ENCODE assay signal across 12 cellular contexts in the genomic region with DNA sequence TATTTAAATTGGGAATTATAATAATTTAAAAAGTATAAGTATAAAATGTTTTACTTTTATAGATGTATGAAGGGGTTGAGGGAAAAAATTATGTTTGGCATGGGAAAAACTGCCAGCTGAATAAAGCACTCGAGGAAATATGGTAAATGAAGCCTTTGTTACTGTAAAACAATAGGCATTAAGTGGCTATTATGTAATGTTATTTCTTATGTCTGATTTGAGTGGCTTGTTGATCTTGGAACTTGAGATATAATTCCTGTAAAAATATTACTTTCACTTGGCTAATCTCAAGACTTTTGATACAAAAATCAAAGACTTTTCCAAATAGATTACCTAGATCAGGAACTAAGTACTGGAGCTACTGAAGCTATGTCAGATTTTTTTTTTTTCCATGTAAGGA.
"Had no signal": no experiment of that assay in that cellular context is flagged by ENCODE, and none has a peak within 500 bp of the region (broad histone marks: within the 10 kb centered on the region; RNA-seq: fewer than 3 reads in every experiment).

No MANE protein-coding gene starts in this region.

- H3K27ac ChIP-seq: brain microvascular endothelial cell had no signal

- H3K27me3 ChIP-seq: brain microvascular endothelial cell, tibial nerve had no signal

- ATAC-seq: naive thymus-derived CD4-positive, alpha-beta T cell; sciatic nerve; stimulated activated naive CD8-positive, alpha-beta T cell treated with anti-CD3 and anti-CD28 coated beads, Interleukin-15, amount 100 ng/mL, for 72 hours had no signal

- FAIRE-seq: endometrium had no signal

- H3K36me3 ChIP-seq: brain microvascular endothelial cell, tibial nerve had no signal

- H3K4me3 Mint-ChIP-seq: naive thymus-derived CD4-positive, alpha-beta T cell; stimulated activated naive CD8-positive, alpha-beta T cell treated with anti-CD3 and anti-CD28 coated beads, Interleukin-15, amount 100 ng/mL, for 72 hours had no signal

- H3K9me3 Mint-ChIP-seq: naive thymus-derived CD4-positive, alpha-beta T cell; stimulated activated naive CD8-positive, alpha-beta T cell treated with anti-CD3 and anti-CD28 coated beads, Interleukin-15, amount 100 ng/mL, for 72 hours had no signal

- H3K9me3 ChIP-seq: tibial nerve had no signal

- DNase-seq: activated CD4-positive, alpha-beta T cell treated with anti-CD3 and anti-CD28 coated beads, Interleukin-2, amount 50 U/mL, for 1 hour; activated naive CD4-positive, alpha-beta T cell treated with anti-CD3 and anti-CD28 coated beads, Interleukin-2, amount 50 U/mL, for 16 hours; activated T-cell treated with anti-CD3 and anti-CD28 coated beads for 4 hours; brain microvascular endothelial cell; hypothalamus; naive thymus-derived CD4-positive, alpha-beta T cell; stimulated activated CD4-positive, alpha-beta T cell treated with anti-CD3 and anti-CD28 coated beads, Interleukin-4, amount 100 ng/mL, for 1 hour; stimulated activated naive CD8-positive, alpha-beta T cell treated with anti-CD3 and anti-CD28 coated beads, Interleukin-15, amount 100 ng/mL, for 72 hours had no signal

- H3K27me3 Mint-ChIP-seq: naive thymus-derived CD4-positive, alpha-beta T cell; stimulated activated naive CD8-positive, alpha-beta T cell treated with anti-CD3 and anti-CD28 coated beads, Interleukin-15, amount 100 ng/mL, for 72 hours had no signal

- H3K27ac Mint-ChIP-seq: stimulated activated naive CD8-positive, alpha-beta T cell treated with anti-CD3 and anti-CD28 coated beads, Interleukin-15, amount 100 ng/mL, for 72 hours had no signal

- H3K4me3 ChIP-seq: lung, tibial nerve had no signal
